In the genomic region with DNA sequence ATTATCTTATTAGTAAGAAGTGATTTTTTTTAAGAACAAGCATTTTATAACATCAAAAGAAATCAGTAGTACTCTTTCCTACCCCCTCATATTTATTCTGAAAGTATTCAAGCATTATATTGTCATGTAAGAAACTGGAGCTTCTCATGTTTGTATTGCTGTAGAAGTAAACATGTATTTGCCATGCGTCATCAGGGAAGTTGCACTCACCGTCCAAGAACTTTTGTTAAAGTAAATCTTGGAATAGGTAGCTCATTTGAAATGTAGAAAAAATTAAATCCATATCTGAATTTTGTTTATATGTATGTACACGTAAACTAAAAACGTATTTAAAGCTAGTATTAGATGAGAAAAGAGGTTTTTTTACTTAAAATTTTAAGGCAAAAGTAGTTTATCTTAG, we compare ENCODE assay signal across 24 cellular contexts.
DNase-seq lines count a peak whose midpoint lies in the region; ATAC-seq, FAIRE-seq and TF ChIP-seq lines count a peak whose summit lies in the region.
"Had no signal": no experiment of that assay in that cellular context is flagged by ENCODE, and none has a peak within 500 bp of the region (broad histone marks: within the 10 kb centered on the region; RNA-seq: fewer than 3 reads in every experiment).

No MANE protein-coding gene starts in this region.

- in situ Hi-C loops in HepG2 (cut with HindIII; ENCODE audit: extremely low pct_ligation_motif_present, low pct_unique_long_range_greater_than_20kb): no loop called here

- 69% methylated on average over 4 of the region's 4 CpGs for WGBS in liver
- 95% methylated on average over 4 of the region's 4 CpGs for WGBS in HepG2 (ENCODE audit: low lambda C conversion rate)

- H3K27ac ChIP-seq in liver (ENCODE audit: low read depth in 1 of 2, low read length in 2 of 2): no peak overlapping the region
- no peak overlapping the region for H3K27ac ChIP-seq in HepG2 (ENCODE audit: extremely low read length, insufficient read depth, low read length)
- peak overlapping the region; percentile 80 for H3K27ac ChIP-seq in astrocyte (ENCODE audit: low read depth, low read length)
- H3K27ac ChIP-seq in colonic mucosa: no peak overlapping the region
- H3K27ac ChIP-seq: BLaER1, HL-60 had no signal

- no peak for ATAC-seq in HepG2
- no peak for ATAC-seq in activated T-cell treated with anti-CD3 and anti-CD28 coated beads, Interleukin-2, amount 50 U/mL, for 4 hours
- ATAC-seq: activated CD8-positive, alpha-beta memory T cell treated with anti-CD3 and anti-CD28 coated beads, Interleukin-2, amount 10 ng/mL, durations not matched to agents 7 days and 5 days; activated T-helper 17 cell treated with anti-CD3 and anti-CD28 coated beads, Interleukin-2, amount 50 U/mL, for 72 hours; GM12878; natural killer cell treated with Interleukin-12 subunit alpha and Interleukin-12 subunit beta and Interleukin-15 and Interleukin-18, amount 100 ng/mL, for 72 hours had no signal

- POLR2A ChIA-PET in HepG2 (lab: Yijun Ruan, JAX): no interaction called here

- H3K4me2 ChIP-seq in HepG2 (ENCODE audit: low read depth, low read length): no peak overlapping the region
- peak overlapping the region; percentile 30 for H3K4me2 ChIP-seq in astrocyte (ENCODE audit: low read length)
- H3K4me2 ChIP-seq: BLaER1 had no signal

- no peaks in the 10 kb centered on the region for H3K27me3 ChIP-seq in liver (ENCODE audit: control insufficient read depth in 4 of 4, insufficient read depth in 4 of 4, low read length in 3 of 4)
- no peaks in the 10 kb centered on the region; a peak in 1 of 5 replicates for H3K27me3 ChIP-seq in HepG2 (ENCODE audit: control insufficient read depth in 1 of 2, insufficient read depth in 2 of 2, low read length in 2 of 2)
- H3K27me3 ChIP-seq in astrocyte (ENCODE audit: insufficient read depth, low read length): no peaks in the 10 kb centered on the region
- H3K27me3 ChIP-seq in colonic mucosa: no peaks in the 10 kb centered on the region
- H3K27me3 ChIP-seq: BLaER1 had no signal

- H3K4me1 ChIP-seq in liver (ENCODE audit: control insufficient read depth in 4 of 4, insufficient read depth in 4 of 4, low read length in 3 of 4): peaks cover 3 to 16% (median 10%) of the 10 kb centered on the region in 4 donors
- H3K4me1 ChIP-seq in HepG2 (ENCODE audit: insufficient read depth, low read length): no peaks in the 10 kb centered on the region
- peaks cover 19% of the 10 kb centered on the region for H3K4me1 ChIP-seq in astrocyte (ENCODE audit: insufficient read depth, low read length)
- H3K4me1 ChIP-seq in colonic mucosa: no peaks in the 10 kb centered on the region
- H3K4me1 ChIP-seq: BLaER1 had no signal

- intact Hi-C loops in HepG2 (cut with micrococcal nuclease; ENCODE audit: unreplicated experiment): no loop called here
- intact Hi-C loops in colonic mucosa (cut with DNase I): no loop called here

- H3K4me3 Mint-ChIP-seq in astrocyte (ENCODE audit: unreplicated experiment) (no peak overlapping the region), chondrocyte (ENCODE audit: unreplicated experiment) (no peak overlapping the region)
- no peak overlapping the region for H3K4me3 Mint-ChIP-seq in activated T-cell treated with anti-CD3 and anti-CD28 coated beads, Interleukin-2, amount 50 U/mL, for 4 hours
- H3K4me3 Mint-ChIP-seq: activated CD8-positive, alpha-beta memory T cell treated with anti-CD3 and anti-CD28 coated beads, Interleukin-2, amount 10 ng/mL, durations not matched to agents 7 days and 5 days; activated T-helper 17 cell treated with anti-CD3 and anti-CD28 coated beads, Interleukin-2, amount 50 U/mL, for 72 hours; endodermal cell; H9; natural killer cell treated with Interleukin-12 subunit alpha and Interleukin-12 subunit beta and Interleukin-15 and Interleukin-18, amount 100 ng/mL, for 72 hours had no signal

- H3K9me3 ChIP-seq in liver (ENCODE audit: control insufficient read depth in 4 of 4, low read length in 3 of 4) (no peaks in the 10 kb centered on the region), HepG2 (ENCODE audit: low read length) (no peaks in the 10 kb centered on the region), astrocyte (ENCODE audit: insufficient read depth, low read depth, low read length) (no peaks in the 10 kb centered on the region), colonic mucosa (no peaks in the 10 kb centered on the region)
- H3K9me3 ChIP-seq: BLaER1, psoas muscle had no signal

- TF ChIP-seq EP300 in HepG2 (IDR thresholded peaks at IDR 0.05; ENCODE audit: low read depth in 2 of 2, low read length in 2 of 2): no peak
- no peak for TF ChIP-seq EP300 in HepG2 (CRISPR knock-in tag; IDR thresholded peaks at IDR 0.05; ENCODE audit: borderline replicate concordance)

- H4K20me1 ChIP-seq in HepG2 (ENCODE audit: insufficient read depth, low read length): no peaks in the 10 kb centered on the region
- H4K20me1 ChIP-seq in astrocyte (ENCODE audit: insufficient read depth, low read length): peaks cover 11% of the 10 kb centered on the region

- H3K79me2 ChIP-seq in HepG2 (ENCODE audit: insufficient read depth, low read length): no peaks in the 10 kb centered on the region
- peaks cover 9% of the 10 kb centered on the region for H3K79me2 ChIP-seq in astrocyte (ENCODE audit: insufficient read depth, low read length)

- H3K36me3 Mint-ChIP-seq in astrocyte (ENCODE audit: low read depth, unreplicated experiment) (peaks cover 9% of the 10 kb centered on the region), chondrocyte (ENCODE audit: low read depth) (peaks cover 16% of the 10 kb centered on the region)
- peaks cover 31% of the 10 kb centered on the region for H3K36me3 Mint-ChIP-seq in activated T-cell treated with anti-CD3 and anti-CD28 coated beads, Interleukin-2, amount 50 U/mL, for 4 hours (ENCODE audit: insufficient read depth)

- H3K9me3 Mint-ChIP-seq in astrocyte (ENCODE audit: unreplicated experiment) (no peaks in the 10 kb centered on the region), chondrocyte (ENCODE audit: low read depth) (no peaks in the 10 kb centered on the region)
- H3K9me3 Mint-ChIP-seq in activated T-cell treated with anti-CD3 and anti-CD28 coated beads, Interleukin-2, amount 50 U/mL, for 4 hours: no peaks in the 10 kb centered on the region
- H3K9me3 Mint-ChIP-seq: activated T-helper 17 cell treated with anti-CD3 and anti-CD28 coated beads, Interleukin-2, amount 50 U/mL, for 72 hours; endodermal cell; H9; natural killer cell treated with Interleukin-12 subunit alpha and Interleukin-12 subunit beta and Interleukin-15 and Interleukin-18, amount 100 ng/mL, for 72 hours had no signal

- BruUV-seq in HepG2 (replicated peaks; lab: Mats Ljungman, UMichigan): no TSS peak

- H3K36me3 ChIP-seq in liver (ENCODE audit: control insufficient read depth in 4 of 4, insufficient read depth in 3 of 4, low read depth in 1 of 4, low read length in 3 of 4): peaks cover 3 to 30% (median 11%) of the 10 kb centered on the region in 4 donors
- H3K36me3 ChIP-seq in HepG2 (replicated peaks in 1 of 2; ENCODE audit: control insufficient read depth in 1 of 2, insufficient read depth in 2 of 2, low read length in 2 of 2): peaks cover 6 to 11% of the 10 kb centered on the region in 2 experiments
- peaks cover 12% of the 10 kb centered on the region for H3K36me3 ChIP-seq in astrocyte (ENCODE audit: insufficient read depth, low read length)
- H3K36me3 ChIP-seq in colonic mucosa: peaks cover 10% of the 10 kb centered on the region

- DNase-seq in HepG2 (ENCODE audit: low spot score): no peak
- DNase-seq in astrocyte (ENCODE audit: low read depth): peak; percentile 49
- DNase-seq in glomerular endothelial cell (ENCODE audit: extremely low read depth, low read depth, low spot score): peak; percentile 39
- no peak for DNase-seq in chondrocyte (ENCODE audit: low spot score)
- DNase-seq in colonic mucosa: no peak
- DNase-seq in activated T-cell treated with anti-CD3 and anti-CD28 coated beads, Interleukin-2, amount 50 U/mL, for 4 hours: no peak
- no peak for DNase-seq in SKM-1 (lab: John Stamatoyannopoulos, UW; ENCODE audit: unreplicated experiment)
- DNase-seq: activated CD4-positive, alpha-beta T cell treated with anti-CD3 and anti-CD28 coated beads for 4 hours; activated CD8-positive, alpha-beta memory T cell treated with anti-CD3 and anti-CD28 coated beads, Interleukin-2, amount 10 ng/mL, durations not matched to agents 7 days and 5 days; cerebellar nuclear complex; endodermal cell; H9; NCI-H1048; NCI-H2081; NCI-H446 treated with DMSO at 0.1 percent for 48 hours; psoas muscle; small intestine; stimulated activated CD4-positive, alpha-beta T cell treated with anti-CD3 and anti-CD28 coated beads, Interleukin-4, amount 100 ng/mL, for 24 hours had no signal

- TF ChIP-seq RAD21 in liver (IDR thresholded peaks at IDR 0.05): no peak
- no peak for TF ChIP-seq RAD21 in HepG2 (CRISPR knock-in tag; IDR thresholded peaks at IDR 0.05)

- H3K27ac Mint-ChIP-seq in astrocyte (ENCODE audit: unreplicated experiment): no peak overlapping the region
- no peak overlapping the region for H3K27ac Mint-ChIP-seq in chondrocyte (ENCODE audit: unreplicated experiment)
- H3K27ac Mint-ChIP-seq: activated CD8-positive, alpha-beta memory T cell treated with anti-CD3 and anti-CD28 coated beads, Interleukin-2, amount 10 ng/mL, durations not matched to agents 7 days and 5 days; activated T-helper 17 cell treated with anti-CD3 and anti-CD28 coated beads, Interleukin-2, amount 50 U/mL, for 72 hours; natural killer cell treated with Interleukin-12 subunit alpha and Interleukin-12 subunit beta and Interleukin-15 and Interleukin-18, amount 100 ng/mL, for 72 hours had no signal

- no peak for TF ChIP-seq CTCF in liver (IDR thresholded peaks at IDR 0.05; ENCODE audit: low read depth, low read length, missing input control)
- no peak for TF ChIP-seq CTCF in HepG2 (CRISPR knock-in tag; IDR thresholded peaks at IDR 0.05)
- TF ChIP-seq CTCF in astrocyte (IDR thresholded peaks at IDR 0.05; ENCODE audit: insufficient read depth, low read depth, low read length): no peak
- TF ChIP-seq CTCF in chondrocyte (IDR thresholded peaks at IDR 0.05): no peak
- no peak for TF ChIP-seq CTCF in colonic mucosa (IDR thresholded peaks at IDR 0.05)

- H2AFZ ChIP-seq in HepG2 (ENCODE audit: low read length): no peak overlapping the region
- H2AFZ ChIP-seq in astrocyte (ENCODE audit: low read depth, low read length): no peak overlapping the region

- CTCF ChIA-PET in HepG2 (lab: Yijun Ruan, JAX; ENCODE audit: low intra/inter-chr PET ratio, low total read pairs): no interaction called here

- no peaks in the 10 kb centered on the region for H3K27me3 Mint-ChIP-seq in astrocyte (ENCODE audit: low read depth, unreplicated experiment)
- no peaks in the 10 kb centered on the region for H3K27me3 Mint-ChIP-seq in chondrocyte (ENCODE audit: low read depth)
- no peaks in the 10 kb centered on the region for H3K27me3 Mint-ChIP-seq in activated T-cell treated with anti-CD3 and anti-CD28 coated beads, Interleukin-2, amount 50 U/mL, for 4 hours (ENCODE audit: low read depth)
- H3K27me3 Mint-ChIP-seq: activated CD8-positive, alpha-beta memory T cell treated with anti-CD3 and anti-CD28 coated beads, Interleukin-2, amount 10 ng/mL, durations not matched to agents 7 days and 5 days; activated T-helper 17 cell treated with anti-CD3 and anti-CD28 coated beads, Interleukin-2, amount 50 U/mL, for 72 hours; natural killer cell treated with Interleukin-12 subunit alpha and Interleukin-12 subunit beta and Interleukin-15 and Interleukin-18, amount 100 ng/mL, for 72 hours had no signal

- no peak overlapping the region for H3K4me3 ChIP-seq in liver (ENCODE audit: low read depth in 1 of 3, low read length in 3 of 3)
- no peak overlapping the region for H3K4me3 ChIP-seq in HepG2 (replicated peaks in 1 of 3; ENCODE audit: insufficient read depth in 1 of 3, low read depth in 2 of 3, low read length in 3 of 3)
- H3K4me3 ChIP-seq in astrocyte (ENCODE audit: insufficient read depth, low read depth, low read length): no peak overlapping the region
- H3K4me3 ChIP-seq in colonic mucosa: no peak overlapping the region
- H3K4me3 ChIP-seq: BLaER1, GM12878, psoas muscle had no signal

- TF ChIP-seq POLR2A in HepG2 (IDR thresholded peaks at IDR 0.05; ENCODE audit: insufficient read depth in 1 of 2, low read depth in 2 of 2, low read length in 2 of 2): no peak

- H3K4me1 Mint-ChIP-seq in astrocyte (ENCODE audit: low read depth, unreplicated experiment): peaks cover 17% of the 10 kb centered on the region
- peaks cover 37% of the 10 kb centered on the region for H3K4me1 Mint-ChIP-seq in chondrocyte (ENCODE audit: low read depth)
- peaks cover 9% of the 10 kb centered on the region for H3K4me1 Mint-ChIP-seq in activated T-cell treated with anti-CD3 and anti-CD28 coated beads, Interleukin-2, amount 50 U/mL, for 4 hours (ENCODE audit: low read depth)
- H3K4me1 Mint-ChIP-seq: activated CD8-positive, alpha-beta memory T cell treated with anti-CD3 and anti-CD28 coated beads, Interleukin-2, amount 10 ng/mL, durations not matched to agents 7 days and 5 days; activated T-helper 17 cell treated with anti-CD3 and anti-CD28 coated beads, Interleukin-2, amount 50 U/mL, for 72 hours; endodermal cell; H9 had no signal

- no peak for FAIRE-seq in HepG2 (lab: Jason Lieb, UNC)
- no peak for FAIRE-seq in astrocyte (lab: Jason Lieb, UNC)
- FAIRE-seq: GM12878 had no signal

- H3K9ac ChIP-seq in liver (ENCODE audit: low read depth in 1 of 2, low read length in 2 of 2) (no peak overlapping the region), HepG2 (ENCODE audit: insufficient read depth, low read depth, low read length) (no peak overlapping the region), astrocyte (ENCODE audit: low read length) (no peak overlapping the region), colonic mucosa (ENCODE audit: low read depth in 2 of 2, low read length in 2 of 2) (no peak overlapping the region)
- H3K9ac ChIP-seq: BLaER1 had no signal

Comparison
In these comparisons a context has a peak if more than half of its experiments do, and no peak if none do; other contexts are left out.
1. DNase-seq: peak in astrocyte (single experiment) and glomerular endothelial cell (single experiment); none in HepG2 (single experiment), chondrocyte (single experiment), colonic mucosa (single experiment), activated T-cell treated with anti-CD3 and anti-CD28 coated beads, Interleukin-2, amount 50 U/mL, for 4 hours (single experiment) and SKM-1 (single experiment).